Comparison of ENCODE assay signal across 8 cellular contexts in the genomic region with DNA sequence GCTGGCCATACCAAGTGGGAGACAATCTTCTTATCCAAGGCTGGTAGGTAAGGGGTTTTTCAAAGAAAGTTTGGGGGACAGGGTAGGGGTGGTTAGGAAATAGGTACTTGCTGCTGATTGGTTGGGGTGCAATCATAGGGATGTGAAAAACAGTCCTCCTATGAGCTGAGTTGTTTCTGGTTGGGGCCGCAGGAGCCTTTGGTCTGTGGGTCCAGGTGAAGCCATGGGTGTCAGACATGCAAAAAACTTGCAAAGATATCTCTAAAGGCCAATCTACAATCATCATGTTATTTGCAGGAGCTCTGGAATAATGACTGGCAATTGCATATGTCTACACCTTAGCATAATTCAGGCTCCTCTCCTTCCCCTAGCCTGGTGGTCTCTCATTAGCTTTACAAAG.
"Had no signal": no experiment of that assay in that cellular context is flagged by ENCODE, and none has a peak within 500 bp of the region (broad histone marks: within the 10 kb centered on the region; RNA-seq: fewer than 3 reads in every experiment).

No MANE protein-coding gene starts in this region.

- H3K27ac Mint-ChIP-seq: HFFc6 had no signal

- ATAC-seq: HCT116, K562 had no signal

- DNase-seq: GOT3, H7, HFFc6, IMR-90, KG1 had no signal

- H3K36me3 ChIP-seq: HAP-1 had no signal

- H3K9me3 ChIP-seq: HAP-1 had no signal

- H3K4me3 ChIP-seq: HAP-1, K562 had no signal

- H3K4me3 Mint-ChIP-seq: HFFc6 had no signal
